In genomic region chr5:143396353-143396940, GRCh38 we compare ENCODE assay signal across 10 cellular contexts. TPM values are rescaled to one million over a fixed set of nuclear protein-coding genes. Genes with fewer than 3 reads are reported as not detected.
DNase-seq lines count a peak whose midpoint lies in the region; ATAC-seq and FAIRE-seq lines count a peak whose summit lies in the region.
"Had no signal": no experiment of that assay in that cellular context is flagged by ENCODE, and none has a peak within 500 bp of the region (broad histone marks: within the 10 kb centered on the region; RNA-seq: fewer than 3 reads in every experiment).

No MANE protein-coding gene starts in this region.

- peaks cover 57% of the 10 kb centered on the region for H3K36me3 Mint-ChIP-seq in activated T-helper 17 cell treated with anti-CD3 and anti-CD28 coated beads, Interleukin-2, amount 50 U/mL, for 72 hours (ENCODE audit: low read depth)

- peak overlapping the region; percentile 83 for H3K4me3 Mint-ChIP-seq in activated T-helper 17 cell treated with anti-CD3 and anti-CD28 coated beads, Interleukin-2, amount 50 U/mL, for 72 hours

- H3K36me3 ChIP-seq in ACC112 (ENCODE audit: insufficient read depth, low read length), result no peaks in the 10 kb centered on the region

- peaks cover 41% of the 10 kb centered on the region for H3K4me1 Mint-ChIP-seq in activated T-helper 17 cell treated with anti-CD3 and anti-CD28 coated beads, Interleukin-2, amount 50 U/mL, for 72 hours

- peaks cover 99% of the 10 kb centered on the region for H3K79me2 ChIP-seq in ACC112 (ENCODE audit: control insufficient read depth, insufficient read depth, low read length, unreplicated experiment)

- peak; percentile 61 for FAIRE-seq in GM18507 (lab: Jason Lieb, UNC)
- FAIRE-seq in islet of Langerhans (lab: Jason Lieb, UNC), result peak; percentile 30
- FAIRE-seq: G401.6 had no signal

- ATAC-seq in activated T-helper 17 cell treated with anti-CD3 and anti-CD28 coated beads, Interleukin-2, amount 50 U/mL, for 72 hours (replicated peaks), result peak; percentile 30
- no peak for ATAC-seq in GM19455 (IDR thresholded peaks at IDR 0.05; ENCODE audit: unreplicated experiment)

- peaks cover 32% of the 10 kb centered on the region for H3K4me1 ChIP-seq in ACC112 (ENCODE audit: control insufficient read depth, insufficient read depth, low read length, unreplicated experiment)

- H3K4me3 ChIP-seq in ACC112 (ENCODE audit: low read depth, low read length), result peak overlapping the region; percentile 89

- H2AFZ ChIP-seq in ACC112 (ENCODE audit: low read length, unreplicated experiment), result no peak overlapping the region

- H3K27me3 ChIP-seq in ACC112 (ENCODE audit: insufficient read depth, low read length), result no peaks in the 10 kb centered on the region

- peak overlapping the region; percentile 88 for H3K27ac ChIP-seq in ACC112 (ENCODE audit: low read depth, low read length)

- H3K27me3 Mint-ChIP-seq in activated T-helper 17 cell treated with anti-CD3 and anti-CD28 coated beads, Interleukin-2, amount 50 U/mL, for 72 hours, result no peaks in the 10 kb centered on the region

- peak overlapping the region; percentile 79 for H3K27ac Mint-ChIP-seq in activated T-helper 17 cell treated with anti-CD3 and anti-CD28 coated beads, Interleukin-2, amount 50 U/mL, for 72 hours

- DNase-seq in GM18507 (ENCODE audit: extremely low spot score, insufficient read length, low read depth), result no peak
- DNase-seq in NCI-H345 treated with DMSO at 0.1 percent for 48 hours (lab: John Stamatoyannopoulos, UW; ENCODE audit: unreplicated experiment), result no peak
- DNase-seq in KG1 (lab: John Stamatoyannopoulos, UW), result no peak
- DNase-seq in NCI-H2029 (lab: John Stamatoyannopoulos, UW), result no peak
- DNase-seq: activated CD8-positive, alpha-beta memory T cell treated with anti-CD3 and anti-CD28 coated beads, Interleukin-2, amount 50 U/mL, for 4 hours had no signal

- H3K9me3 Mint-ChIP-seq in activated T-helper 17 cell treated with anti-CD3 and anti-CD28 coated beads, Interleukin-2, amount 50 U/mL, for 72 hours, result no peaks in the 10 kb centered on the region

RNA-seq across cellular contexts. Expression of gene NR3C1, which starts 7.0 kb away (rescaled TPM):
- 10 to 100 TPM; 33.2 to 48.3 TPM for total RNA-seq in activated T-helper 17 cell treated with anti-CD3 and anti-CD28 coated beads, Interleukin-2, amount 50 U/mL, for 72 hours
